33 cellular contexts compared by ENCODE assay signal in genomic region chr3:172840463-172840862, GRCh38.
DNase-seq lines count a peak whose midpoint lies in the region; ATAC-seq, FAIRE-seq and TF ChIP-seq lines count a peak whose summit lies in the region.
"Had no signal": no experiment of that assay in that cellular context is flagged by ENCODE, and none has a peak within 500 bp of the region (broad histone marks: within the 10 kb centered on the region; RNA-seq: fewer than 3 reads in every experiment).

No MANE protein-coding gene starts in this region.

- H3F3A ChIP-seq in GM23338 (replicated peaks; ENCODE audit: low read depth): no peaks in the 10 kb centered on the region

- H3K27me3 Mint-ChIP-seq in GM23338 (ENCODE audit: insufficient read depth, low read depth, poor library complexity): no peaks in the 10 kb centered on the region
- H3K27me3 Mint-ChIP-seq in activated T-cell treated with anti-CD3 and anti-CD28 coated beads, Interleukin-2, amount 50 U/mL, for 72 hours (ENCODE audit: low read depth): peaks cover 12% of the 10 kb centered on the region
- peaks cover 5 to 24% (median 21%) of the 10 kb centered on the region in 5 donors for H3K27me3 Mint-ChIP-seq in naive thymus-derived CD4-positive, alpha-beta T cell

- no peak overlapping the region for H2AK5ac ChIP-seq in mesenchymal stem cell (ENCODE audit: low read length, severe bottlenecking)

- TF ChIP-seq CTCF in GM23338 (conservative IDR thresholded peaks at IDR 0.05; ENCODE audit: low read depth in 2 of 2): no peak
- no peak for TF ChIP-seq CTCF in K562 (IDR thresholded peaks at IDR 0.05 in 2 of 3, conservative IDR thresholded peaks at IDR 0.05 in 1 of 3; ENCODE audit: insufficient read depth in 2 of 3, low read depth in 1 of 3, low read length in 3 of 3)

- no peak overlapping the region for H3K18ac ChIP-seq in mesenchymal stem cell (ENCODE audit: low read depth in 1 of 2, low read length in 2 of 2)

- H3K9me3 Mint-ChIP-seq in GM23338: no peaks in the 10 kb centered on the region
- H3K9me3 Mint-ChIP-seq in activated T-cell treated with anti-CD3 and anti-CD28 coated beads, Interleukin-2, amount 50 U/mL, for 72 hours: no peaks in the 10 kb centered on the region
- H3K9me3 Mint-ChIP-seq in naive thymus-derived CD4-positive, alpha-beta T cell: no peaks in the 10 kb centered on the region
- H3K9me3 Mint-ChIP-seq: CD4-positive, alpha-beta T cell; CD8-positive, alpha-beta T cell had no signal

- no peak for ATAC-seq in GM23338
- ATAC-seq in K562: no peak
- no peak for ATAC-seq in activated T-cell treated with anti-CD3 and anti-CD28 coated beads, Interleukin-2, amount 50 U/mL, for 72 hours (replicated peaks in 1 of 2)
- ATAC-seq in naive thymus-derived CD4-positive, alpha-beta T cell: no peak
- ATAC-seq: A549; CD8-positive, alpha-beta T cell had no signal

- H3K79me2 ChIP-seq in GM23338 (replicated peaks; ENCODE audit: insufficient read depth): no peaks in the 10 kb centered on the region
- no peaks in the 10 kb centered on the region for H3K79me2 ChIP-seq in K562 (ENCODE audit: control insufficient read depth, insufficient read depth, low read length)

- H2BK5ac ChIP-seq in mesenchymal stem cell (ENCODE audit: low read depth, low read length, poor library complexity, severe bottlenecking): no peak overlapping the region

- BruUV-seq in K562 (replicated peaks; lab: Mats Ljungman, UMichigan): no TSS peak

- no peak overlapping the region for H3K4ac ChIP-seq in mesenchymal stem cell (ENCODE audit: low read depth in 1 of 2, low read length in 2 of 2)

- no peak overlapping the region for H3K27ac Mint-ChIP-seq in GM23338
- H3K27ac Mint-ChIP-seq in activated T-cell treated with anti-CD3 and anti-CD28 coated beads, Interleukin-2, amount 50 U/mL, for 72 hours: no peak overlapping the region
- H3K27ac Mint-ChIP-seq in naive thymus-derived CD4-positive, alpha-beta T cell: no peak overlapping the region
- H3K27ac Mint-ChIP-seq: B cell; CD4-positive, alpha-beta memory T cell; CD4-positive, alpha-beta T cell; CD4-positive, CD25-positive, alpha-beta regulatory T cell; CD8-positive, alpha-beta memory T cell; CD8-positive, alpha-beta T cell had no signal

- H3K27me3 ChIP-seq in GM23338 (ENCODE audit: insufficient read depth) (no peaks in the 10 kb centered on the region), K562 (ENCODE audit: control insufficient read depth in 2 of 2, insufficient read depth in 2 of 2, low read length in 2 of 2) (no peaks in the 10 kb centered on the region), mesenchymal stem cell (ENCODE audit: control insufficient read depth in 1 of 2, insufficient read depth in 1 of 2, low read length in 2 of 2) (peaks cover 0 to 85% of the 10 kb centered on the region in 2 experiments)
- no peaks in the 10 kb centered on the region for H3K27me3 ChIP-seq in naive thymus-derived CD4-positive, alpha-beta T cell (ENCODE audit: control insufficient read depth in 2 of 2, insufficient read depth in 2 of 2, low read length in 2 of 2)
- H3K27me3 ChIP-seq: BE2C; BLaER1; BLaER1 treated with 17β-estradiol and CSF1 and Interleukin-3, amounts not matched to agents 10 nM and 100 nM had no signal

- no peaks in the 10 kb centered on the region for H3K36me3 Mint-ChIP-seq in GM23338 (ENCODE audit: low read depth)
- H3K36me3 Mint-ChIP-seq in activated T-cell treated with anti-CD3 and anti-CD28 coated beads, Interleukin-2, amount 50 U/mL, for 72 hours (ENCODE audit: insufficient read depth in 2 of 2): no peaks in the 10 kb centered on the region
- peaks cover 0 to 3% (median 0%) of the 10 kb centered on the region in 5 donors for H3K36me3 Mint-ChIP-seq in naive thymus-derived CD4-positive, alpha-beta T cell
- H3K36me3 Mint-ChIP-seq: CD14-positive monocyte; CD4-positive, alpha-beta memory T cell; CD4-positive, CD25-positive, alpha-beta regulatory T cell; CD8-positive, alpha-beta memory T cell; CD8-positive, alpha-beta T cell had no signal

- peaks cover 10% of the 10 kb centered on the region; the same call in 1 of the 2 replicates for H3K4me1 ChIP-seq in GM23338 (ENCODE audit: insufficient read depth)
- peaks cover 4 to 15% of the 10 kb centered on the region in 2 experiments; a peak in 3 of 5 replicates for H3K4me1 ChIP-seq in K562 (replicated peaks in 1 of 2; ENCODE audit: control insufficient read depth in 2 of 2, insufficient read depth in 2 of 2, low read length in 2 of 2)
- no peaks in the 10 kb centered on the region for H3K4me1 ChIP-seq in mesenchymal stem cell (ENCODE audit: control insufficient read depth, insufficient read depth, low read depth, low read length)
- no peaks in the 10 kb centered on the region for H3K4me1 ChIP-seq in naive thymus-derived CD4-positive, alpha-beta T cell (ENCODE audit: control insufficient read depth in 2 of 2, insufficient read depth in 2 of 2, low read length in 2 of 2)
- H3K4me1 ChIP-seq: A549, BLaER1, Caco-2 had no signal

- WGBS in K562 (ENCODE audit: insufficient coverage, low coverage, missing lambda C conversion rate): 62% methylated on average over 4 of the region's 4 CpGs
- WGBS in mesenchymal stem cell: 100% methylated on average over 3 of the region's 4 CpGs

- no peak for TF ChIP-seq EP300 in K562 (IDR thresholded peaks at IDR 0.05; ENCODE audit: low read length)

- in situ Hi-C loops in K562 (cut with MboI): no loop called here

- H3K9ac ChIP-seq in K562 (ENCODE audit: insufficient read depth in 1 of 2, low read depth in 2 of 2, low read length in 2 of 2) (no peak overlapping the region), mesenchymal stem cell (ENCODE audit: low read length) (no peak overlapping the region)
- H3K9ac ChIP-seq: BLaER1; BLaER1 treated with 17β-estradiol and CSF1 and Interleukin-3, amounts not matched to agents 10 nM and 100 nM had no signal

- no peak overlapping the region for H3K14ac ChIP-seq in mesenchymal stem cell (ENCODE audit: low read length in 2 of 2)

- H3K27ac ChIP-seq in GM23338 (ENCODE audit: low read depth) (no peak overlapping the region), K562 (ENCODE audit: extremely low read depth, low read depth, low read length) (no peak overlapping the region), mesenchymal stem cell (ENCODE audit: low read length, poor library complexity, severe bottlenecking) (no peak overlapping the region)
- no peak overlapping the region for H3K27ac ChIP-seq in naive thymus-derived CD4-positive, alpha-beta T cell (ENCODE audit: low read depth, low read length)
- H3K27ac ChIP-seq: 22Rv1; A549; BLaER1; BLaER1 treated with 17β-estradiol and CSF1 and Interleukin-3, amounts not matched to agents 10 nM and 100 nM; C4-2B had no signal

- TF ChIP-seq POLR2A in K562 (conservative IDR thresholded peaks at IDR 0.05): no peak

- no peaks in the 10 kb centered on the region for H3K9me3 ChIP-seq in K562 (replicated peaks; ENCODE audit: control insufficient read depth, insufficient read depth, low read depth, low read length)
- H3K9me3 ChIP-seq in mesenchymal stem cell (ENCODE audit: control insufficient read depth, low read length): no peaks in the 10 kb centered on the region
- H3K9me3 ChIP-seq in naive thymus-derived CD4-positive, alpha-beta T cell (ENCODE audit: control insufficient read depth in 2 of 3, low read length in 3 of 3): no peaks in the 10 kb centered on the region
- H3K9me3 ChIP-seq: A549; BE2C; BLaER1; BLaER1 treated with 17β-estradiol and CSF1 and Interleukin-3, amounts not matched to agents 10 nM and 100 nM; Caco-2 had no signal

- no peaks in the 10 kb centered on the region for H3K36me3 ChIP-seq in GM23338 (ENCODE audit: insufficient read depth)
- no peaks in the 10 kb centered on the region for H3K36me3 ChIP-seq in K562 (ENCODE audit: control insufficient read depth, insufficient read depth, low read length)
- H3K36me3 ChIP-seq in mesenchymal stem cell (ENCODE audit: control insufficient read depth in 1 of 2, insufficient read depth in 2 of 2, low read depth in 1 of 2, low read length in 2 of 2): no peaks in the 10 kb centered on the region
- H3K36me3 ChIP-seq in naive thymus-derived CD4-positive, alpha-beta T cell (ENCODE audit: control insufficient read depth in 2 of 3, insufficient read depth in 3 of 3, low read length in 3 of 3): no peaks in the 10 kb centered on the region
- H3K36me3 ChIP-seq: BE2C; BLaER1; BLaER1 treated with 17β-estradiol and CSF1 and Interleukin-3, amounts not matched to agents 10 nM and 100 nM had no signal

- CTCF ChIA-PET in K562 (lab: Yijun Ruan, JAX; ENCODE audit: low intra/inter-chr PET ratio): no interaction called here
- CTCF ChIA-PET in naive thymus-derived CD4-positive, alpha-beta T cell (lab: Charles Lee): no interaction called here

- intact Hi-C loops in K562 (cut with micrococcal nuclease): no loop called here
- intact Hi-C loops in naive thymus-derived CD4-positive, alpha-beta T cell (cut with micrococcal nuclease): no loop called here

- no peaks in the 10 kb centered on the region for H3K9me1 ChIP-seq in K562 (ENCODE audit: control insufficient read depth, insufficient read depth, low read length)

- no peak overlapping the region for H2BK120ac ChIP-seq in mesenchymal stem cell (ENCODE audit: low read depth, low read length)

- POLR2A ChIA-PET in K562 (lab: Yijun Ruan, JAX): no interaction called here
- POLR2A ChIA-PET in naive thymus-derived CD4-positive, alpha-beta T cell (lab: Charles Lee): no interaction called here

- no peak for FAIRE-seq in K562 (lab: Jason Lieb, UNC)
- FAIRE-seq: A204.1, A549, D721Med had no signal

- H3K4me1 Mint-ChIP-seq in GM23338: peaks cover 6% of the 10 kb centered on the region
- H3K4me1 Mint-ChIP-seq in activated T-cell treated with anti-CD3 and anti-CD28 coated beads, Interleukin-2, amount 50 U/mL, for 72 hours (ENCODE audit: low read depth): no peaks in the 10 kb centered on the region
- no peaks in the 10 kb centered on the region for H3K4me1 Mint-ChIP-seq in naive thymus-derived CD4-positive, alpha-beta T cell
- H3K4me1 Mint-ChIP-seq: B cell; CD14-positive monocyte; CD4-positive, alpha-beta memory T cell; CD4-positive, CD25-positive, alpha-beta regulatory T cell; CD8-positive, alpha-beta memory T cell had no signal

- DNase-seq in GM23338 (ENCODE audit: low spot score): no peak
- DNase-seq in K562 (ENCODE audit: extremely low read depth in 1 of 4, low spot score in 3 of 4): no peak
- no peak for DNase-seq in mesenchymal stem cell
- DNase-seq in activated T-cell treated with anti-CD3 and anti-CD28 coated beads, Interleukin-2, amount 50 U/mL, for 72 hours: no peak
- no peak for DNase-seq in central memory CD4-positive, alpha-beta T cell
- no peak for DNase-seq in naive thymus-derived CD4-positive, alpha-beta T cell
- DNase-seq: 8988T; ACHN; AML-193; BE2C; C1 segment of cervical spinal cord; Caco-2; Calu3; CD4-positive, alpha-beta memory T cell; CD4-positive, alpha-beta T cell; CD4-positive, CD25-positive, alpha-beta regulatory T cell; CD8-positive, alpha-beta memory T cell; CD8-positive, alpha-beta T cell; COR-L47; DMS153; DMS79; DMS79 treated with DMSO at 0.1 percent for 48 hours; DND-41; EL had no signal

- H3K79me1 ChIP-seq in mesenchymal stem cell (replicated peaks; ENCODE audit: low read length, poor library complexity, severe bottlenecking): no peaks in the 10 kb centered on the region

- no peak overlapping the region for H3K23ac ChIP-seq in mesenchymal stem cell (ENCODE audit: low read length in 2 of 2)

- H3K4me3 ChIP-seq in GM23338: no peak overlapping the region
- H3K4me3 ChIP-seq in K562: no peak overlapping the region
- H3K4me3 ChIP-seq in mesenchymal stem cell (ENCODE audit: insufficient read depth in 1 of 2, low read depth in 1 of 2, low read length in 2 of 2): no peak overlapping the region
- H3K4me3 ChIP-seq in naive thymus-derived CD4-positive, alpha-beta T cell (ENCODE audit: low read length): no peak overlapping the region
- H3K4me3 ChIP-seq: A549; BLaER1; BLaER1 treated with 17β-estradiol and CSF1 and Interleukin-3, amounts not matched to agents 10 nM and 100 nM had no signal

- H4K20me1 ChIP-seq in GM23338 (replicated peaks; ENCODE audit: insufficient read depth) (no peaks in the 10 kb centered on the region), K562 (replicated peaks; ENCODE audit: control insufficient read depth, insufficient read depth, low read length) (no peaks in the 10 kb centered on the region)
- H4K20me1 ChIP-seq: BLaER1; BLaER1 treated with 17β-estradiol and CSF1 and Interleukin-3, amounts not matched to agents 10 nM and 100 nM had no signal

- H4K8ac ChIP-seq in mesenchymal stem cell (ENCODE audit: low read length): peak overlapping the region; percentile 20

- no peaks in the 10 kb centered on the region for H3K9me2 ChIP-seq in GM23338 (ENCODE audit: insufficient read depth)

- no peak for TF ChIP-seq RAD21 in K562 (CRISPR knock-in tag; conservative IDR thresholded peaks at IDR 0.05 in 1 of 2, IDR thresholded peaks at IDR 0.05 in 1 of 2)

- H2AFZ ChIP-seq in GM23338 (no peak overlapping the region), K562 (ENCODE audit: low read depth, low read length) (peak overlapping the region; percentile 17; the same call in 1 of the 2 replicates), mesenchymal stem cell (ENCODE audit: low read depth, low read length) (no peak overlapping the region)

- H2BK15ac ChIP-seq in mesenchymal stem cell (ENCODE audit: low read depth, poor library complexity, severe bottlenecking): no peak overlapping the region

- H4K91ac ChIP-seq in mesenchymal stem cell (ENCODE audit: low read length): no peak overlapping the region

- H2BK12ac ChIP-seq in mesenchymal stem cell (ENCODE audit: low read length in 2 of 2): no peak overlapping the region

- H3K4me2 ChIP-seq in GM23338 (0 out of 2 replicates have a peak overlapping the region, but pooled peaks have one; percentile 9), K562 (ENCODE audit: insufficient read depth, low read length) (no peak overlapping the region), mesenchymal stem cell (ENCODE audit: low read length, poor library complexity, severe bottlenecking) (no peak overlapping the region)
- H3K4me2 ChIP-seq: A549, BLaER1 had no signal

- H3K4me3 Mint-ChIP-seq in GM23338: no peak overlapping the region
- H3K4me3 Mint-ChIP-seq in activated T-cell treated with anti-CD3 and anti-CD28 coated beads, Interleukin-2, amount 50 U/mL, for 72 hours: no peak overlapping the region
- no peak overlapping the region for H3K4me3 Mint-ChIP-seq in naive thymus-derived CD4-positive, alpha-beta T cell
- H3K4me3 Mint-ChIP-seq: B cell; CD4-positive, alpha-beta memory T cell; CD4-positive, alpha-beta T cell; CD4-positive, CD25-positive, alpha-beta regulatory T cell; CD8-positive, alpha-beta memory T cell; CD8-positive, alpha-beta T cell had no signal
